Comparison of ENCODE assay signal across 1 cellular context in genomic region chr5:137900925-137901817, GRCh38.
TF ChIP-seq lines count a peak whose summit lies in the region.

No MANE protein-coding gene starts in this region.

TF ChIP-seq in HepG2, 621 proteins besides CTCF, POLR2A, EP300 and RAD21 (continued from another document):
- TF ChIP-seq, protein P1, sequence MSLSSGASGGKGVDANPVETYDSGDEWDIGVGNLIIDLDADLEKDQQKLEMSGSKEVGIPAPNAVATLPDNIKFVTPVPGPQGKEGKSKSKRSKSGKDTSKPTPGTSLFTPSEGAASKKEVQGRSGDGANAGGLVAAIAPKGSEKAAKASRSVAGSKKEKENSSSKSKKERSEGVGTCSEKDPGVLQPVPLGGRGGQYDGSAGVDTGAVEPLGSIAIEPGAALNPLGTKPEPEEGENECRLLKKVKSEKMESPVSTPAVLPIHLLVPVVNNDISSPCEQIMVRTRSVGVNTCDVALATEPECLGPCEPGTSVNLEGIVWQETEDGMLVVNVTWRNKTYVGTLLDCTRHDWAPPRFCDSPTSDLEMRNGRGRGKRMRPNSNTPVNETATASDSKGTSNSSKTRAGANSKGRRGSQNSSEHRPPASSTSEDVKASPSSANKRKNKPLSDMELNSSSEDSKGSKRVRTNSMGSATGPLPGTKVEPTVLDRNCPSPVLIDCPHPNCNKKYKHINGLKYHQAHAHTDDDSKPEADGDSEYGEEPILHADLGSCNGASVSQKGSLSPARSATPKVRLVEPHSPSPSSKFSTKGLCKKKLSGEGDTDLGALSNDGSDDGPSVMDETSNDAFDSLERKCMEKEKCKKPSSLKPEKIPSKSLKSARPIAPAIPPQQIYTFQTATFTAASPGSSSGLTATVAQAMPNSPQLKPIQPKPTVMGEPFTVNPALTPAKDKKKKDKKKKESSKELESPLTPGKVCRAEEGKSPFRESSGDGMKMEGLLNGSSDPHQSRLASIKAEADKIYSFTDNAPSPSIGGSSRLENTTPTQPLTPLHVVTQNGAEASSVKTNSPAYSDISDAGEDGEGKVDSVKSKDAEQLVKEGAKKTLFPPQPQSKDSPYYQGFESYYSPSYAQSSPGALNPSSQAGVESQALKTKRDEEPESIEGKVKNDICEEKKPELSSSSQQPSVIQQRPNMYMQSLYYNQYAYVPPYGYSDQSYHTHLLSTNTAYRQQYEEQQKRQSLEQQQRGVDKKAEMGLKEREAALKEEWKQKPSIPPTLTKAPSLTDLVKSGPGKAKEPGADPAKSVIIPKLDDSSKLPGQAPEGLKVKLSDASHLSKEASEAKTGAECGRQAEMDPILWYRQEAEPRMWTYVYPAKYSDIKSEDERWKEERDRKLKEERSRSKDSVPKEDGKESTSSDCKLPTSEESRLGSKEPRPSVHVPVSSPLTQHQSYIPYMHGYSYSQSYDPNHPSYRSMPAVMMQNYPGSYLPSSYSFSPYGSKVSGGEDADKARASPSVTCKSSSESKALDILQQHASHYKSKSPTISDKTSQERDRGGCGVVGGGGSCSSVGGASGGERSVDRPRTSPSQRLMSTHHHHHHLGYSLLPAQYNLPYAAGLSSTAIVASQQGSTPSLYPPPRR (CRISPR knock-in tag; IDR thresholded peaks at IDR 0.05; ENCODE audit: borderline replicate concordance): peak; percentile 52; the same call in 1 of the 2 replicates
- TF ChIP-seq SAP130 (CRISPR knock-in tag; IDR thresholded peaks at IDR 0.05; ENCODE audit: low read depth) (peak; percentile 37; the same call in 1 of the 2 replicates), FOXK2 (IDR thresholded peaks at IDR 0.05) (peak; percentile 24; the same call in 1 of the 2 replicates), ZNF746 (CRISPR knock-in tag; IDR thresholded peaks at IDR 0.05) (no peak), TARDBP (CRISPR knock-in tag; IDR thresholded peaks at IDR 0.05) (no peak), ZMYM3 (CRISPR knock-in tag; IDR thresholded peaks at IDR 0.05) (no peak), FOXJ3 (CRISPR knock-in tag; IDR thresholded peaks at IDR 0.05; ENCODE audit: borderline replicate concordance) (peak; percentile 55; the same call in 1 of the 2 replicates), MEF2D (CRISPR knock-in tag; IDR thresholded peaks at IDR 0.05) (no peak), ZFP82 (CRISPR knock-in tag; IDR thresholded peaks at IDR 0.05; ENCODE audit: borderline replicate concordance) (no peak), ZNF136 (CRISPR knock-in tag; IDR thresholded peaks at IDR 0.05; ENCODE audit: low read depth) (no peak), TRIM22 (IDR thresholded peaks at IDR 0.05) (no peak), HOXA5 (CRISPR knock-in tag; IDR thresholded peaks at IDR 0.05) (no peak), ZMYM4 (CRISPR knock-in tag; IDR thresholded peaks at IDR 0.05) (no peak), THAP11 (CRISPR knock-in tag; IDR thresholded peaks at IDR 0.05) (0 out of 2 replicates have a peak, but pooled peaks have one; percentile 15), BCL6 (CRISPR knock-in tag; IDR thresholded peaks at IDR 0.05) (peak; percentile 37), STAT5B (CRISPR knock-in tag; IDR thresholded peaks at IDR 0.05) (no peak), ZFP1 (CRISPR knock-in tag; IDR thresholded peaks at IDR 0.05) (no peak), PHF21A (CRISPR knock-in tag; IDR thresholded peaks at IDR 0.05) (0 out of 2 replicates have a peak, but pooled peaks have one; percentile 27), SOX5 (CRISPR knock-in tag; IDR thresholded peaks at IDR 0.05; ENCODE audit: borderline replicate concordance) (peak; percentile 82), CENPT (CRISPR knock-in tag; IDR thresholded peaks at IDR 0.05; ENCODE audit: low read depth) (no peak)
- TF ChIP-seq, protein P2, sequence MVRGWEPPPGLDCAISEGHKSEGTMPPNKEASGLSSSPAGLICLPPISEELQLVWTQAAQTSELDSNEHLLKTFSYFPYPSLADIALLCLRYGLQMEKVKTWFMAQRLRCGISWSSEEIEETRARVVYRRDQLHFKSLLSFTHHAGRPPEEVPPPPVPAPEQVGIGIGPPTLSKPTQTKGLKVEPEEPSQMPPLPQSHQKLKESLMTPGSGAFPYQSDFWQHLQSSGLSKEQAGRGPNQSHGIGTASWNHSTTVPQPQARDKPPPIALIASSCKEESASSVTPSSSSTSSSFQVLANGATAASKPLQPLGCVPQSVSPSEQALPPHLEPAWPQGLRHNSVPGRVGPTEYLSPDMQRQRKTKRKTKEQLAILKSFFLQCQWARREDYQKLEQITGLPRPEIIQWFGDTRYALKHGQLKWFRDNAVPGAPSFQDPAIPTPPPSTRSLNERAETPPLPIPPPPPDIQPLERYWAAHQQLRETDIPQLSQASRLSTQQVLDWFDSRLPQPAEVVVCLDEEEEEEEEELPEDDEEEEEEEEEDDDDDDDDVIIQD (CRISPR knock-in tag; IDR thresholded peaks at IDR 0.05; ENCODE audit: low read depth): no peak
- TF ChIP-seq, protein P3, sequence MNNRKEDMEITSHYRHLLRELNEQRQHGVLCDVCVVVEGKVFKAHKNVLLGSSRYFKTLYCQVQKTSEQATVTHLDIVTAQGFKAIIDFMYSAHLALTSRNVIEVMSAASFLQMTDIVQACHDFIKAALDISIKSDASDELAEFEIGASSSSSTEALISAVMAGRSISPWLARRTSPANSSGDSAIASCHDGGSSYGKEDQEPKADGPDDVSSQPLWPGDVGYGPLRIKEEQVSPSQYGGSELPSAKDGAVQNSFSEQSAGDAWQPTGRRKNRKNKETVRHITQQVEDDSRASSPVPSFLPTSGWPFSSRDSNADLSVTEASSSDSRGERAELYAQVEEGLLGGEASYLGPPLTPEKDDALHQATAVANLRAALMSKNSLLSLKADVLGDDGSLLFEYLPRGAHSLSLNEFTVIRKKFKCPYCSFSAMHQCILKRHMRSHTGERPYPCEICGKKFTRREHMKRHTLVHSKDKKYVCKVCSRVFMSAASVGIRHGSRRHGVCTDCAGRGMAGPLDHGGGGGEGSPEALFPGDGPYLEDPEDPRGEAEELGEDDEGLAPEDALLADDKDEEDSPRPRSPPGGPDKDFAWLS (CRISPR knock-in tag; IDR thresholded peaks at IDR 0.05; ENCODE audit: borderline replicate concordance): no peak
- TF ChIP-seq, protein P4, sequence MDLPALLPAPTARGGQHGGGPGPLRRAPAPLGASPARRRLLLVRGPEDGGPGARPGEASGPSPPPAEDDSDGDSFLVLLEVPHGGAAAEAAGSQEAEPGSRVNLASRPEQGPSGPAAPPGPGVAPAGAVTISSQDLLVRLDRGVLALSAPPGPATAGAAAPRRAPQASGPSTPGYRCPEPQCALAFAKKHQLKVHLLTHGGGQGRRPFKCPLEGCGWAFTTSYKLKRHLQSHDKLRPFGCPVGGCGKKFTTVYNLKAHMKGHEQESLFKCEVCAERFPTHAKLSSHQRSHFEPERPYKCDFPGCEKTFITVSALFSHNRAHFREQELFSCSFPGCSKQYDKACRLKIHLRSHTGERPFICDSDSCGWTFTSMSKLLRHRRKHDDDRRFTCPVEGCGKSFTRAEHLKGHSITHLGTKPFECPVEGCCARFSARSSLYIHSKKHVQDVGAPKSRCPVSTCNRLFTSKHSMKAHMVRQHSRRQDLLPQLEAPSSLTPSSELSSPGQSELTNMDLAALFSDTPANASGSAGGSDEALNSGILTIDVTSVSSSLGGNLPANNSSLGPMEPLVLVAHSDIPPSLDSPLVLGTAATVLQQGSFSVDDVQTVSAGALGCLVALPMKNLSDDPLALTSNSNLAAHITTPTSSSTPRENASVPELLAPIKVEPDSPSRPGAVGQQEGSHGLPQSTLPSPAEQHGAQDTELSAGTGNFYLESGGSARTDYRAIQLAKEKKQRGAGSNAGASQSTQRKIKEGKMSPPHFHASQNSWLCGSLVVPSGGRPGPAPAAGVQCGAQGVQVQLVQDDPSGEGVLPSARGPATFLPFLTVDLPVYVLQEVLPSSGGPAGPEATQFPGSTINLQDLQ (CRISPR knock-in tag; IDR thresholded peaks at IDR 0.05): no peak
- TF ChIP-seq, protein P5, sequence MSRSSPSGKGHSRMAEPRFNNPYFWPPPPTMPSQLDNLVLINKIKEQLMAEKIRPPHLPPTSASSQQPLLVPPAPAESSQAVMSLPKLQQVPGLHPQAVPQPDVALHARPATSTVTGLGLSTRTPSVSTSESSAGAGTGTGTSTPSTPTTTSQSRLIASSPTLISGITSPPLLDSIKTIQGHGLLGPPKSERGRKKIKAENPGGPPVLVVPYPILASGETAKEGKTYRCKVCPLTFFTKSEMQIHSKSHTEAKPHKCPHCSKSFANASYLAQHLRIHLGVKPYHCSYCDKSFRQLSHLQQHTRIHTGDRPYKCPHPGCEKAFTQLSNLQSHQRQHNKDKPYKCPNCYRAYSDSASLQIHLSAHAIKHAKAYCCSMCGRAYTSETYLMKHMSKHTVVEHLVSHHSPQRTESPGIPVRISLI (CRISPR knock-in tag; IDR thresholded peaks at IDR 0.05; ENCODE audit: borderline replicate concordance): peak; percentile 71; the same call in 1 of the 2 replicates
